In the genomic region with DNA sequence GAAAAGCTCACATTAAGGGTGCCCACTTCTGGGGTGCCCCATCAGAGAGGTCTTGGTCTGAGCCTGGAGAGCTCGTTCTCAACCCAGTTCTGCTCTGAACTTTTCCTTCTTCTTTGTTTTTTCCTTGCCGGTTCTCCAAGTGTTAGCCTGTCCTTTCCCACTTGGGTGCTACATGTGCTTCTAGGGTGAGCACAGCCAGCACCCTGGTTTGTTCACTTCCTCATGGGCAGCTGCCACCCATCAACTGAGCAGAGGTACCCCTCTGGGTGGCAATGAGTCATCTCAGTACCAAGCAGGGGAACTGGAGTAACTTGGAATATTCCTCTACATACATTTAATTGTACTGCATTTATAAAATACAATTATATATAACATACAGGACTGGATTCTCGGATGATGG, we compare ENCODE assay signal across 1 cellular context.
TF ChIP-seq lines count a peak whose summit lies in the region.

No MANE protein-coding gene starts in this region.

TF ChIP-seq in GM12878, 131 proteins besides CTCF, POLR2A, EP300 and RAD21:
- peak; percentile 44; the same call in 1 of the 2 replicates for TF ChIP-seq SPI1 (IDR thresholded peaks at IDR 0.05; ENCODE audit: borderline replicate concordance, insufficient read depth, low read depth, low read length)
- TF ChIP-seq, protein P1, sequence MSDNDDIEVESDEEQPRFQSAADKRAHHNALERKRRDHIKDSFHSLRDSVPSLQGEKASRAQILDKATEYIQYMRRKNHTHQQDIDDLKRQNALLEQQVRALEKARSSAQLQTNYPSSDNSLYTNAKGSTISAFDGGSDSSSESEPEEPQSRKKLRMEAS (IDR thresholded peaks at IDR 0.05; ENCODE audit: low read depth, low read length): no peak
- peak in 1 of 2 experiments; percentile 32; a peak in 1 of 4 replicates for TF ChIP-seq IKZF2 (IDR thresholded peaks at IDR 0.05)
- TF ChIP-seq, protein P2, sequence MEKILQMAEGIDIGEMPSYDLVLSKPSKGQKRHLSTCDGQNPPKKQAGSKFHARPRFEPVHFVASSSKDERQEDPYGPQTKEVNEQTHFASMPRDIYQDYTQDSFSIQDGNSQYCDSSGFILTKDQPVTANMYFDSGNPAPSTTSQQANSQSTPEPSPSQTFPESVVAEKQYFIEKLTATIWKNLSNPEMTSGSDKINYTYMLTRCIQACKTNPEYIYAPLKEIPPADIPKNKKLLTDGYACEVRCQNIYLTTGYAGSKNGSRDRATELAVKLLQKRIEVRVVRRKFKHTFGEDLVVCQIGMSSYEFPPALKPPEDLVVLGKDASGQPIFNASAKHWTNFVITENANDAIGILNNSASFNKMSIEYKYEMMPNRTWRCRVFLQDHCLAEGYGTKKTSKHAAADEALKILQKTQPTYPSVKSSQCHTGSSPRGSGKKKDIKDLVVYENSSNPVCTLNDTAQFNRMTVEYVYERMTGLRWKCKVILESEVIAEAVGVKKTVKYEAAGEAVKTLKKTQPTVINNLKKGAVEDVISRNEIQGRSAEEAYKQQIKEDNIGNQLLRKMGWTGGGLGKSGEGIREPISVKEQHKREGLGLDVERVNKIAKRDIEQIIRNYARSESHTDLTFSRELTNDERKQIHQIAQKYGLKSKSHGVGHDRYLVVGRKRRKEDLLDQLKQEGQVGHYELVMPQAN (conservative IDR thresholded peaks at IDR 0.05): no peak
